Comparison of ENCODE assay signal across 17 cellular contexts in genomic region chr15:68484220-68484619, GRCh38.
"Had no signal": no experiment of that assay in that cellular context is flagged by ENCODE, and none has a peak within 500 bp of the region (broad histone marks: within the 10 kb centered on the region; RNA-seq: fewer than 3 reads in every experiment).

No MANE protein-coding gene starts in this region.

- H3K4me3 Mint-ChIP-seq: activated naive CD8-positive, alpha-beta T cell treated with anti-CD3 and anti-CD28 coated beads for 36 hours; activated T-helper 1 cell treated with anti-CD3 and anti-CD28 coated beads, Interleukin-12 subunit alpha, Interleukin-12 subunit beta, Interleukin-2, Interleukin-4 antibody, amounts not matched to agents 30 ng/mL and 10 ng/mL and 1 ng/mL, durations not matched to agents 14 hours and 24 hours and 36 hours; brain; natural killer cell treated with Interleukin-12 subunit alpha and Interleukin-12 subunit beta and Interleukin-15 and Interleukin-18, amount 100 ng/mL, for 72 hours had no signal

- H3K27me3 ChIP-seq: colonic mucosa, thyroid gland had no signal

- H3K4me1 Mint-ChIP-seq: activated naive CD8-positive, alpha-beta T cell treated with anti-CD3 and anti-CD28 coated beads for 36 hours had no signal

- H3K36me3 ChIP-seq: colonic mucosa, lower lobe of right lung, thyroid gland, WERI-Rb-1 had no signal

- H3K36me3 Mint-ChIP-seq: activated naive CD8-positive, alpha-beta T cell treated with anti-CD3 and anti-CD28 coated beads for 36 hours; brain; natural killer cell treated with Interleukin-12 subunit alpha and Interleukin-12 subunit beta and Interleukin-15 and Interleukin-18, amount 100 ng/mL, for 72 hours had no signal

- H3K27ac ChIP-seq: colonic mucosa, lower lobe of right lung, WERI-Rb-1 had no signal

- H3K4me1 ChIP-seq: colonic mucosa, lower lobe of right lung had no signal

- ATAC-seq: lower lobe of right lung; natural killer cell treated with Interleukin-12 subunit alpha and Interleukin-12 subunit beta and Interleukin-15 and Interleukin-18, amount 100 ng/mL, for 72 hours had no signal

- DNase-seq: activated CD4-positive, alpha-beta T cell treated with anti-CD3 and anti-CD28 coated beads, Interleukin-2, amount 50 U/mL, for 48 hours; activated naive CD8-positive, alpha-beta T cell treated with anti-CD3 and anti-CD28 coated beads for 36 hours; activated T-cell treated with anti-CD3 and anti-CD28 coated beads for 4 hours; central memory CD4-positive, alpha-beta T cell; colonic mucosa; foreskin melanocyte; hypothalamus; islet precursor cell; lower lobe of right lung; stimulated activated CD4-positive, alpha-beta T cell treated with anti-CD3 and anti-CD28 coated beads, Interleukin-15, amount 100 ng/mL, for 24 hours; stimulated activated CD4-positive, alpha-beta T cell treated with anti-CD3 and anti-CD28 coated beads, Interleukin-4, amount 100 ng/mL, for 1 hour; thyroid gland; WERI-Rb-1 had no signal

- H3K9me3 Mint-ChIP-seq: activated naive CD8-positive, alpha-beta T cell treated with anti-CD3 and anti-CD28 coated beads for 36 hours; activated T-helper 1 cell treated with anti-CD3 and anti-CD28 coated beads, Interleukin-12 subunit alpha, Interleukin-12 subunit beta, Interleukin-2, Interleukin-4 antibody, amounts not matched to agents 30 ng/mL and 10 ng/mL and 1 ng/mL, durations not matched to agents 14 hours and 24 hours and 36 hours; brain; natural killer cell treated with Interleukin-12 subunit alpha and Interleukin-12 subunit beta and Interleukin-15 and Interleukin-18, amount 100 ng/mL, for 72 hours had no signal

- H3K4me3 ChIP-seq: colonic mucosa, lower lobe of right lung, skin epidermis, thyroid gland had no signal

- H3K9me3 ChIP-seq: colonic mucosa, lower lobe of right lung, thyroid gland had no signal

- H3K27ac Mint-ChIP-seq: activated naive CD8-positive, alpha-beta T cell treated with anti-CD3 and anti-CD28 coated beads for 36 hours; activated T-helper 1 cell treated with anti-CD3 and anti-CD28 coated beads, Interleukin-12 subunit alpha, Interleukin-12 subunit beta, Interleukin-2, Interleukin-4 antibody, amounts not matched to agents 30 ng/mL and 10 ng/mL and 1 ng/mL, durations not matched to agents 14 hours and 24 hours and 36 hours; natural killer cell treated with Interleukin-12 subunit alpha and Interleukin-12 subunit beta and Interleukin-15 and Interleukin-18, amount 100 ng/mL, for 72 hours had no signal
